Comparison of ENCODE assay signal across 8 cellular contexts in genomic region chr18:13279181-13280065, GRCh38.
DNase-seq lines count a peak whose midpoint lies in the region; ATAC-seq and TF ChIP-seq lines count a peak whose summit lies in the region.

No MANE protein-coding gene starts in this region.

- ATAC-seq in GM18498 (IDR thresholded peaks at IDR 0.05; ENCODE audit: unreplicated experiment) (peak; percentile 81), HG03175 (IDR thresholded peaks at IDR 0.05; ENCODE audit: unreplicated experiment) (peak; percentile 79), GM19395 (IDR thresholded peaks at IDR 0.05; ENCODE audit: unreplicated experiment) (no peak), GM23338 (no peak)

- H3K27me3 ChIP-seq in GM23338 (ENCODE audit: insufficient read depth), result no peaks in the 10 kb centered on the region

- no peaks in the 10 kb centered on the region for H3K27me3 Mint-ChIP-seq in activated T-helper 2 cell treated with anti-CD3 and anti-CD28 coated beads, Interferon-gamma antibody, Interleukin-2, Interleukin-4, amounts not matched to agents 10 μg/mL and 5 μg/mL and 100 μg/mL, durations not matched to agents 14 hours and 24 hours and 36 hours (ENCODE audit: low read depth)
- no peaks in the 10 kb centered on the region for H3K27me3 Mint-ChIP-seq in GM23338 (ENCODE audit: insufficient read depth, low read depth, poor library complexity)

- no peaks in the 10 kb centered on the region for H3K36me3 ChIP-seq in GM23338 (ENCODE audit: insufficient read depth)

- H3K27ac Mint-ChIP-seq in activated T-helper 2 cell treated with anti-CD3 and anti-CD28 coated beads, Interferon-gamma antibody, Interleukin-2, Interleukin-4, amounts not matched to agents 10 μg/mL and 5 μg/mL and 100 μg/mL, durations not matched to agents 14 hours and 24 hours and 36 hours, result peak overlapping the region; percentile 60
- no peak overlapping the region; the same call in 1 of the 2 replicates for H3K27ac Mint-ChIP-seq in GM23338

- no peaks in the 10 kb centered on the region for H3K9me2 ChIP-seq in GM23338 (ENCODE audit: insufficient read depth)

- no peak for TF ChIP-seq CTCF in GM23338 (conservative IDR thresholded peaks at IDR 0.05; ENCODE audit: low read depth in 2 of 2)

- intact Hi-C loops in activated T-helper 2 cell treated with anti-CD3 and anti-CD28 coated beads, Interferon-gamma antibody, Interleukin-2, Interleukin-4, amounts not matched to agents 10 μg/mL and 5 μg/mL and 100 μg/mL, durations not matched to agents 14 hours and 24 hours and 36 hours (cut with micrococcal nuclease), result loop anchor here (1.0 kb wide), 1 partner anchor 12 kb away; no protein-coding TSS in a partner anchor

- H3K36me3 Mint-ChIP-seq in activated T-helper 2 cell treated with anti-CD3 and anti-CD28 coated beads, Interferon-gamma antibody, Interleukin-2, Interleukin-4, amounts not matched to agents 10 μg/mL and 5 μg/mL and 100 μg/mL, durations not matched to agents 14 hours and 24 hours and 36 hours (ENCODE audit: low read depth), result peaks cover 36% of the 10 kb centered on the region
- H3K36me3 Mint-ChIP-seq in GM23338 (ENCODE audit: low read depth), result no peaks in the 10 kb centered on the region

- peak overlapping the region; percentile 60 for H3K4me3 Mint-ChIP-seq in activated T-helper 2 cell treated with anti-CD3 and anti-CD28 coated beads, Interferon-gamma antibody, Interleukin-2, Interleukin-4, amounts not matched to agents 10 μg/mL and 5 μg/mL and 100 μg/mL, durations not matched to agents 14 hours and 24 hours and 36 hours (ENCODE audit: low read depth)
- no peak overlapping the region for H3K4me3 Mint-ChIP-seq in GM23338

- H3K4me1 ChIP-seq in GM23338 (ENCODE audit: insufficient read depth), result no peaks in the 10 kb centered on the region; the same call in 1 of the 2 replicates

- H3K79me2 ChIP-seq in GM23338 (replicated peaks; ENCODE audit: insufficient read depth), result no peaks in the 10 kb centered on the region

- 0 out of 2 replicates have a peak, but pooled peaks cover under 1% of the 10 kb centered on the region for H4K20me1 ChIP-seq in GM23338 (replicated peaks; ENCODE audit: insufficient read depth)

- H2AFZ ChIP-seq in GM23338, result no peak overlapping the region

- no peak for DNase-seq in activated T-helper 2 cell treated with anti-CD3 and anti-CD28 coated beads, Interferon-gamma antibody, Interleukin-2, Interleukin-4, amounts not matched to agents 10 μg/mL and 5 μg/mL and 100 μg/mL, durations not matched to agents 14 hours and 24 hours and 36 hours (ENCODE audit: low spot score)
- peak; percentile 80 for DNase-seq in putamen (ENCODE audit: low spot score)
- DNase-seq in GM23338 (ENCODE audit: low spot score), result no peak
- no peak for DNase-seq in NCI-H1694 (lab: John Stamatoyannopoulos, UW)
- DNase-seq in occipital lobe (lab: John Stamatoyannopoulos, UW), result no peak

- H3F3A ChIP-seq in GM23338 (replicated peaks; ENCODE audit: low read depth), result no peaks in the 10 kb centered on the region

- peaks cover 70% of the 10 kb centered on the region for H3K4me1 Mint-ChIP-seq in activated T-helper 2 cell treated with anti-CD3 and anti-CD28 coated beads, Interferon-gamma antibody, Interleukin-2, Interleukin-4, amounts not matched to agents 10 μg/mL and 5 μg/mL and 100 μg/mL, durations not matched to agents 14 hours and 24 hours and 36 hours (ENCODE audit: low read depth)
- H3K4me1 Mint-ChIP-seq in GM23338, result peaks cover 13% of the 10 kb centered on the region

- peaks cover 13% of the 10 kb centered on the region for H3K9me3 Mint-ChIP-seq in activated T-helper 2 cell treated with anti-CD3 and anti-CD28 coated beads, Interferon-gamma antibody, Interleukin-2, Interleukin-4, amounts not matched to agents 10 μg/mL and 5 μg/mL and 100 μg/mL, durations not matched to agents 14 hours and 24 hours and 36 hours
- peaks cover 3% of the 10 kb centered on the region; the same call in 1 of the 3 replicates for H3K9me3 Mint-ChIP-seq in GM23338

- H3K4me3 ChIP-seq in GM23338, result no peak overlapping the region

- H3K27ac ChIP-seq in GM23338 (ENCODE audit: low read depth), result no peak overlapping the region

- H3K4me2 ChIP-seq in GM23338, result no peak overlapping the region

TF ChIP-seq in GM23338, 12 proteins besides CTCF, POLR2A, EP300 and RAD21:
- no peak for TF ChIP-seq ZNF331 (CRISPR knock-in tag; IDR thresholded peaks at IDR 0.05; ENCODE audit: low read depth)
- TF ChIP-seq EZH2 (IDR thresholded peaks at IDR 0.05; ENCODE audit: low read depth, unreplicated experiment), result no peak
TF ChIP-seq in GM23338: peak in this region for 0.

Comparison
In these comparisons a context has a peak if more than half of its experiments do, and no peak if none do; other contexts are left out.
1. ATAC-seq: peak in GM18498 (single experiment) and HG03175 (single experiment); none in GM19395 (single experiment) and GM23338 (single experiment).